ENCODE assay signal across 35 cellular contexts in the genomic region with DNA sequence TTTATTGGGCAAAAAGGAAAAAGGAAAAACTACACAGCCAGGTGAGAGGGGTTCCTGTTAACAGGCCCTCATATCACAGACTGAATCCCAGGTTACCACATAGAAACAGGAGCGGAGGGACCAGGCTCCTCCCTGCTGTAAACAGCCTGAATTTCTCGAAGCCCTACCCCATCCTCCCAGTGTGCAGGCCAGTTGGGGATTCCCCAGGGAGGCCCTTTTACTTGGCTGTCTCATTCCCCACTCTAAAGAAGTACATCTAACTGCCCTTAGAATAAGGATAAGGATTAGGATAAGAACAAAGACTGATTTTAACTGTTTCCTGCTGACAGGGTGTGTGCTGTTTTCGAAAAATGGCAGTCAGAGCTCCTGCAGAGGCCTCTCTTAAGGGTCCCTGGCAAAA.
"Had no signal": no experiment of that assay in that cellular context is flagged by ENCODE, and none has a peak within 500 bp of the region (broad histone marks: within the 10 kb centered on the region; RNA-seq: fewer than 3 reads in every experiment).

No MANE protein-coding gene starts in this region.

- H3K36me3 Mint-ChIP-seq: activated naive CD8-positive, alpha-beta T cell treated with anti-CD3 and anti-CD28 coated beads for 36 hours had no signal

- H3K27me3 Mint-ChIP-seq: activated naive CD8-positive, alpha-beta T cell treated with anti-CD3 and anti-CD28 coated beads for 36 hours had no signal

- H3K9me3 Mint-ChIP-seq: activated T-helper 17 cell treated with anti-CD3 and anti-CD28 coated beads, Interleukin-2, amount 50 U/mL, for 72 hours had no signal

- H3K4me3 Mint-ChIP-seq: activated CD4-positive, alpha-beta T cell treated with anti-CD3 and anti-CD28 coated beads, Interleukin-2, amount 10 ng/mL, durations not matched to agents 24 days and 14 days; activated CD8-positive, alpha-beta T cell treated with anti-CD3 and anti-CD28 coated beads for 36 hours; activated naive CD8-positive, alpha-beta T cell treated with anti-CD3 and anti-CD28 coated beads for 36 hours; activated T-cell treated with anti-CD3 and anti-CD28 coated beads, Interleukin-2, amount 50 U/mL, for 72 hours; activated T-helper 17 cell treated with anti-CD3 and anti-CD28 coated beads, Interleukin-2, amount 50 U/mL, for 72 hours had no signal

- H3K27ac Mint-ChIP-seq: activated CD4-positive, alpha-beta T cell treated with anti-CD3 and anti-CD28 coated beads, Interleukin-2, amount 10 ng/mL, durations not matched to agents 24 days and 14 days; activated CD8-positive, alpha-beta T cell treated with anti-CD3 and anti-CD28 coated beads for 36 hours; activated naive CD8-positive, alpha-beta T cell treated with anti-CD3 and anti-CD28 coated beads for 36 hours; activated T-cell treated with anti-CD3 and anti-CD28 coated beads, Interleukin-2, amount 50 U/mL, for 72 hours; activated T-helper 17 cell treated with anti-CD3 and anti-CD28 coated beads, Interleukin-2, amount 50 U/mL, for 72 hours had no signal

- H3K27ac ChIP-seq: brain microvascular endothelial cell, RWPE1, WERI-Rb-1 had no signal

- H3K36me3 ChIP-seq: brain microvascular endothelial cell, WERI-Rb-1 had no signal

- DNase-seq: activated CD4-positive, alpha-beta T cell treated with anti-CD3 and anti-CD28 coated beads, Interleukin-2, amount 10 ng/mL, durations not matched to agents 24 days and 14 days; activated CD4-positive, alpha-beta T cell treated with anti-CD3 and anti-CD28 coated beads, Interleukin-2, amount 50 U/mL, for 4 hours; activated CD4-positive, CD25-positive, alpha-beta regulatory T cell; activated CD8-positive, alpha-beta T cell treated with anti-CD3 and anti-CD28 coated beads for 36 hours; activated effector memory CD4-positive, alpha-beta T cell treated with anti-CD3 and anti-CD28 coated beads, Interleukin-2, amount 50 U/mL, for 16 hours; activated naive CD4-positive, alpha-beta T cell; activated naive CD4-positive, alpha-beta T cell treated with anti-CD3 and anti-CD28 coated beads, Interleukin-2, amount 50 U/mL, for 16 hours; activated naive CD8-positive, alpha-beta T cell treated with anti-CD3 and anti-CD28 coated beads for 36 hours; activated T-cell treated with anti-CD3 and anti-CD28 coated beads, Interleukin-2, amount 50 U/mL, for 1 hour; activated T-cell treated with anti-CD3 and anti-CD28 coated beads, Interleukin-2, amount 50 U/mL, for 72 hours; amniotic stem cell; aorta; brain microvascular endothelial cell; central memory CD4-positive, alpha-beta T cell; Kasumi-1; KG1; NCI-H1092 treated with DMSO at 0.1 percent for 48 hours; NCI-H1417; NCI-H146; NCI-H187; NCI-H2029 treated with DMSO at 0.1 percent for 48 hours; NCI-H2171 treated with DMSO at 0.1 percent for 48 hours; NCI-H2227 treated with DMSO at 0.1 percent for 48 hours; NCI-H446 treated with DMSO at 0.1 percent for 48 hours; NCI-H524; SIG-M5; SW 1271; T-helper 1 cell; T-helper 2 cell; T-helper 9 cell; WERI-Rb-1 had no signal

- H3K27me3 ChIP-seq: brain microvascular endothelial cell had no signal

- H3K4me1 Mint-ChIP-seq: activated CD4-positive, alpha-beta T cell treated with anti-CD3 and anti-CD28 coated beads, Interleukin-2, amount 10 ng/mL, durations not matched to agents 24 days and 14 days; activated naive CD8-positive, alpha-beta T cell treated with anti-CD3 and anti-CD28 coated beads for 36 hours; activated T-helper 17 cell treated with anti-CD3 and anti-CD28 coated beads, Interleukin-2, amount 50 U/mL, for 72 hours had no signal

- ATAC-seq: activated CD8-positive, alpha-beta T cell treated with anti-CD3 and anti-CD28 coated beads for 36 hours; activated T-cell treated with anti-CD3 and anti-CD28 coated beads, Interleukin-2, amount 50 U/mL, for 72 hours; activated T-helper 17 cell treated with anti-CD3 and anti-CD28 coated beads, Interleukin-2, amount 50 U/mL, for 72 hours; Panc1; Right ventricle myocardium inferior had no signal
